15 cellular contexts compared by ENCODE assay signal in the genomic region with DNA sequence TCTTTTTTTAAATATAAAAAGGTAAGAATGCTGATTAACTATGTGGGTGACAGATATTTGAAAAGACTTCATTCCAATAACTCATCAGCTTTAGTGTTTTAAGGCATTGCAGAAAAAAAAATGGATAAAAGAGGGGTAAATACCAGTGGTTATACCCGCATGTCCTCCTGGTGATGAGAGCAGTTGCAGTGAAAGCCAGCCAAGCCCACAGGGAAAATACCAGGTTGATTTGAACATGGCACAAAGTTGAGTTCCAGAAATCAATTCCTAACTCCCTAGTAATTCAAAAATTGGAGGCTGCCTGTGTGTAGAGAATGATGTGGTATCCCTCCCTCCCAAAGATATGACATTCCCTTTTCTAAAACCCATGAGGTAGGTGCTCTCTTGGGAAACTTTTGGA.
A peak's percentile ranks its signal among the peaks of the same experiment; 100 is the strongest.
DNase-seq lines count a peak whose midpoint lies in the region; ATAC-seq and TF ChIP-seq lines count a peak whose summit lies in the region.
"Had no signal": no experiment of that assay in that cellular context is flagged by ENCODE, and none has a peak within 500 bp of the region (broad histone marks: within the 10 kb centered on the region; RNA-seq: fewer than 3 reads in every experiment).

No MANE protein-coding gene starts in this region.

- no peak overlapping the region for H3K27ac Mint-ChIP-seq in WTC11
- H3K27ac Mint-ChIP-seq: B cell; CD8-positive, alpha-beta T cell; H9 had no signal

- no peaks in the 10 kb centered on the region for H3K4me1 ChIP-seq in effector memory CD4-positive, alpha-beta T cell (ENCODE audit: control insufficient read depth, insufficient read depth, low read length, poor library complexity, severe bottlenecking)
- H3K4me1 ChIP-seq in aorta (ENCODE audit: control insufficient read depth in 1 of 2, insufficient read depth in 2 of 2, low read length in 2 of 2), result no peaks in the 10 kb centered on the region

- no peaks in the 10 kb centered on the region for H3K36me3 ChIP-seq in effector memory CD4-positive, alpha-beta T cell (ENCODE audit: control insufficient read depth, insufficient read depth, low read length)
- H3K36me3 ChIP-seq in aorta (ENCODE audit: control insufficient read depth in 1 of 2, insufficient read depth in 2 of 2, low read length in 1 of 2), result no peaks in the 10 kb centered on the region
- H3K36me3 ChIP-seq: BLaER1 treated with 17β-estradiol and CSF1 and Interleukin-3, amounts not matched to agents 10 nM and 100 nM had no signal

- intact Hi-C loops in aorta (cut with DNase I), result no loop called here

- H3K27me3 Mint-ChIP-seq in WTC11 (ENCODE audit: low read depth), result no peaks in the 10 kb centered on the region
- H3K27me3 Mint-ChIP-seq: B cell had no signal

- H3K9me3 Mint-ChIP-seq in WTC11, result peaks cover 12% of the 10 kb centered on the region

- H3K9me3 ChIP-seq in effector memory CD4-positive, alpha-beta T cell (ENCODE audit: control insufficient read depth, low read length), result no peaks in the 10 kb centered on the region
- peaks cover 2% of the 10 kb centered on the region for H3K9me3 ChIP-seq in aorta (ENCODE audit: control insufficient read depth, low read length)

- TF ChIP-seq CTCF in AG10803 (conservative IDR thresholded peaks at IDR 0.05; ENCODE audit: low read length) (no peak), astrocyte of the spinal cord (IDR thresholded peaks at IDR 0.05; ENCODE audit: low read depth, low read length) (no peak), WTC11 (IDR thresholded peaks at IDR 0.05) (no peak)

- no peak overlapping the region for H3K27ac ChIP-seq in effector memory CD4-positive, alpha-beta T cell (ENCODE audit: insufficient read depth, low read length, poor library complexity, severe bottlenecking)
- no peak overlapping the region for H3K27ac ChIP-seq in aorta (ENCODE audit: low read depth in 1 of 2, low read length in 2 of 2)
- H3K27ac ChIP-seq: BLaER1 treated with 17β-estradiol and CSF1 and Interleukin-3, amounts not matched to agents 10 nM and 100 nM had no signal

- CTCF ChIA-PET in WTC11 (lab: Charles Lee), result no interaction called here

- H3K4me3 Mint-ChIP-seq in WTC11, result no peak overlapping the region
- H3K4me3 Mint-ChIP-seq: B cell; CD8-positive, alpha-beta T cell; H9 had no signal

- no peak overlapping the region for H3K4me3 ChIP-seq in AG10803 (ENCODE audit: low read length)
- no peak overlapping the region for H3K4me3 ChIP-seq in astrocyte of the spinal cord (ENCODE audit: low read depth, low read length)
- no peak overlapping the region for H3K4me3 ChIP-seq in effector memory CD4-positive, alpha-beta T cell (ENCODE audit: insufficient read depth, low read depth, low read length, poor library complexity, severe bottlenecking)
- H3K4me3 ChIP-seq in aorta (ENCODE audit: low read length in 2 of 2), result no peak overlapping the region
- H3K4me3 ChIP-seq: BLaER1 treated with 17β-estradiol and CSF1 and Interleukin-3, amounts not matched to agents 10 nM and 100 nM; GM12878 had no signal

- 77% methylated on average over 1 of the region's 1 CpG for WGBS in aorta, 2 donors

- no peak for ATAC-seq in aorta (ENCODE audit: low FRiP score)
- ATAC-seq in WTC11, result no peak
- ATAC-seq: CD8-positive, alpha-beta T cell; GM12878 had no signal

- no peaks in the 10 kb centered on the region for H3K4me1 Mint-ChIP-seq in WTC11
- H3K4me1 Mint-ChIP-seq: B cell, H9 had no signal

- POLR2A ChIA-PET in WTC11 (lab: Charles Lee), result no interaction called here

- in situ Hi-C loops in astrocyte of the spinal cord (cut with HindIII; ENCODE audit: low sequenced_read_pairs), result no loop called here

- H3K27me3 ChIP-seq in effector memory CD4-positive, alpha-beta T cell (replicated peaks; ENCODE audit: control insufficient read depth, insufficient read depth, low read length, poor library complexity, severe bottlenecking), result no peaks in the 10 kb centered on the region
- no peaks in the 10 kb centered on the region for H3K27me3 ChIP-seq in aorta (ENCODE audit: control insufficient read depth in 1 of 2, insufficient read depth in 2 of 2, low read length in 1 of 2)
- H3K27me3 ChIP-seq: BLaER1 treated with 17β-estradiol and CSF1 and Interleukin-3, amounts not matched to agents 10 nM and 100 nM had no signal

- DNase-seq in AG10803 (ENCODE audit: low read depth) (peak; percentile 50), M059J (ENCODE audit: low read depth) (peak; percentile 5), astrocyte of the spinal cord (ENCODE audit: low read depth, low spot score) (peak; percentile 5), aorta (no peak), WTC11 (ENCODE audit: low spot score) (no peak)
- DNase-seq in effector memory CD4-positive, alpha-beta T cell, result no peak
- DNase-seq: Calu3; CD8-positive, alpha-beta T cell; DMS79 treated with DMSO at 0.1 percent for 48 hours; EL; H9; IMR-90 had no signal

- H3K36me3 Mint-ChIP-seq in WTC11, result 0 out of 2 replicates have a peak, but pooled peaks cover 3% of the 10 kb centered on the region
- H3K36me3 Mint-ChIP-seq: CD8-positive, alpha-beta T cell had no signal

TF ChIP-seq in WTC11, 78 proteins besides CTCF, POLR2A, EP300 and RAD21:
- TF ChIP-seq, protein P1, sequence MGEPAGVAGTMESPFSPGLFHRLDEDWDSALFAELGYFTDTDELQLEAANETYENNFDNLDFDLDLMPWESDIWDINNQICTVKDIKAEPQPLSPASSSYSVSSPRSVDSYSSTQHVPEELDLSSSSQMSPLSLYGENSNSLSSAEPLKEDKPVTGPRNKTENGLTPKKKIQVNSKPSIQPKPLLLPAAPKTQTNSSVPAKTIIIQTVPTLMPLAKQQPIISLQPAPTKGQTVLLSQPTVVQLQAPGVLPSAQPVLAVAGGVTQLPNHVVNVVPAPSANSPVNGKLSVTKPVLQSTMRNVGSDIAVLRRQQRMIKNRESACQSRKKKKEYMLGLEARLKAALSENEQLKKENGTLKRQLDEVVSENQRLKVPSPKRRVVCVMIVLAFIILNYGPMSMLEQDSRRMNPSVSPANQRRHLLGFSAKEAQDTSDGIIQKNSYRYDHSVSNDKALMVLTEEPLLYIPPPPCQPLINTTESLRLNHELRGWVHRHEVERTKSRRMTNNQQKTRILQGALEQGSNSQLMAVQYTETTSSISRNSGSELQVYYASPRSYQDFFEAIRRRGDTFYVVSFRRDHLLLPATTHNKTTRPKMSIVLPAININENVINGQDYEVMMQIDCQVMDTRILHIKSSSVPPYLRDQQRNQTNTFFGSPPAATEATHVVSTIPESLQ (CRISPR knock-in tag; IDR thresholded peaks at IDR 0.05), result no peak
- TF ChIP-seq, protein P2, sequence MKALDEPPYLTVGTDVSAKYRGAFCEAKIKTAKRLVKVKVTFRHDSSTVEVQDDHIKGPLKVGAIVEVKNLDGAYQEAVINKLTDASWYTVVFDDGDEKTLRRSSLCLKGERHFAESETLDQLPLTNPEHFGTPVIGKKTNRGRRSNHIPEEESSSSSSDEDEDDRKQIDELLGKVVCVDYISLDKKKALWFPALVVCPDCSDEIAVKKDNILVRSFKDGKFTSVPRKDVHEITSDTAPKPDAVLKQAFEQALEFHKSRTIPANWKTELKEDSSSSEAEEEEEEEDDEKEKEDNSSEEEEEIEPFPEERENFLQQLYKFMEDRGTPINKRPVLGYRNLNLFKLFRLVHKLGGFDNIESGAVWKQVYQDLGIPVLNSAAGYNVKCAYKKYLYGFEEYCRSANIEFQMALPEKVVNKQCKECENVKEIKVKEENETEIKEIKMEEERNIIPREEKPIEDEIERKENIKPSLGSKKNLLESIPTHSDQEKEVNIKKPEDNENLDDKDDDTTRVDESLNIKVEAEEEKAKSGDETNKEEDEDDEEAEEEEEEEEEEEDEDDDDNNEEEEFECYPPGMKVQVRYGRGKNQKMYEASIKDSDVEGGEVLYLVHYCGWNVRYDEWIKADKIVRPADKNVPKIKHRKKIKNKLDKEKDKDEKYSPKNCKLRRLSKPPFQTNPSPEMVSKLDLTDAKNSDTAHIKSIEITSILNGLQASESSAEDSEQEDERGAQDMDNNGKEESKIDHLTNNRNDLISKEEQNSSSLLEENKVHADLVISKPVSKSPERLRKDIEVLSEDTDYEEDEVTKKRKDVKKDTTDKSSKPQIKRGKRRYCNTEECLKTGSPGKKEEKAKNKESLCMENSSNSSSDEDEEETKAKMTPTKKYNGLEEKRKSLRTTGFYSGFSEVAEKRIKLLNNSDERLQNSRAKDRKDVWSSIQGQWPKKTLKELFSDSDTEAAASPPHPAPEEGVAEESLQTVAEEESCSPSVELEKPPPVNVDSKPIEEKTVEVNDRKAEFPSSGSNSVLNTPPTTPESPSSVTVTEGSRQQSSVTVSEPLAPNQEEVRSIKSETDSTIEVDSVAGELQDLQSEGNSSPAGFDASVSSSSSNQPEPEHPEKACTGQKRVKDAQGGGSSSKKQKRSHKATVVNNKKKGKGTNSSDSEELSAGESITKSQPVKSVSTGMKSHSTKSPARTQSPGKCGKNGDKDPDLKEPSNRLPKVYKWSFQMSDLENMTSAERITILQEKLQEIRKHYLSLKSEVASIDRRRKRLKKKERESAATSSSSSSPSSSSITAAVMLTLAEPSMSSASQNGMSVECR (CRISPR knock-in tag; IDR thresholded peaks at IDR 0.05; ENCODE audit: borderline replicate concordance), result no peak
- TF ChIP-seq, protein P3, sequence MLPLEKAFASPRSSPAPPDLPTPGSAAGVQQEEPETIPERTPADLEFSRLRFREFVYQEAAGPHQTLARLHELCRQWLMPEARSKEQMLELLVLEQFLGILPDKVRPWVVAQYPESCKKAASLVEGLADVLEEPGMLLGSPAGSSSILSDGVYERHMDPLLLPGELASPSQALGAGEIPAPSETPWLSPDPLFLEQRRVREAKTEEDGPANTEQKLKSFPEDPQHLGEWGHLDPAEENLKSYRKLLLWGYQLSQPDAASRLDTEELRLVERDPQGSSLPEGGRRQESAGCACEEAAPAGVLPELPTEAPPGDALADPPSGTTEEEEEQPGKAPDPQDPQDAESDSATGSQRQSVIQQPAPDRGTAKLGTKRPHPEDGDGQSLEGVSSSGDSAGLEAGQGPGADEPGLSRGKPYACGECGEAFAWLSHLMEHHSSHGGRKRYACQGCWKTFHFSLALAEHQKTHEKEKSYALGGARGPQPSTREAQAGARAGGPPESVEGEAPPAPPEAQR (CRISPR knock-in tag; IDR thresholded peaks at IDR 0.05), result no peak
- TF ChIP-seq OVOL2 (CRISPR knock-in tag; IDR thresholded peaks at IDR 0.05; ENCODE audit: borderline replicate concordance) (no peak), ATF1 (CRISPR knock-in tag; IDR thresholded peaks at IDR 0.05) (no peak), TEAD1 (CRISPR knock-in tag; IDR thresholded peaks at IDR 0.05) (no peak)
TF ChIP-seq in WTC11: peak in this region for 0.

Comparison
In these comparisons a context has a peak if more than half of its experiments do, and no peak if none do; other contexts are left out.
1. DNase-seq: peak in AG10803 (single experiment), M059J (single experiment) and astrocyte of the spinal cord (single experiment); none in effector memory CD4-positive, alpha-beta T cell (0 of 3), aorta (0 of 2) and WTC11 (single experiment).